9 cellular contexts compared by ENCODE assay signal in genomic region chr12:96578526-96579125, GRCh38.
A peak's percentile ranks its signal among the peaks of the same experiment; 100 is the strongest.
DNase-seq lines count a peak whose midpoint lies in the region; ATAC-seq, FAIRE-seq and TF ChIP-seq lines count a peak whose summit lies in the region.
"Had no signal": no experiment of that assay in that cellular context is flagged by ENCODE, and none has a peak within 500 bp of the region (broad histone marks: within the 10 kb centered on the region; RNA-seq: fewer than 3 reads in every experiment).

No MANE protein-coding gene starts in this region.

- no peak for DNase-seq in BE2C
- peak; percentile 80 for DNase-seq in NCI-H1105 treated with DMSO at 0.1 percent for 48 hours (lab: John Stamatoyannopoulos, UW)
- peak; percentile 57 for DNase-seq in SK-N-MC (ENCODE audit: low read depth, low spot score)
- peak; percentile 71 for DNase-seq in fibroblast of mammary gland (ENCODE audit: low read depth)
- no peak for DNase-seq in pancreas
- no peak for DNase-seq in UCSD-AML1 (lab: John Stamatoyannopoulos, UW; ENCODE audit: unreplicated experiment)

- no peak overlapping the region for H3K4me3 ChIP-seq in BE2C (ENCODE audit: low read depth, low read length)
- no peak overlapping the region for H3K4me3 ChIP-seq in SK-N-MC
- H3K4me3 ChIP-seq in fibroblast of mammary gland (ENCODE audit: control insufficient read depth, low read depth, low read length): no peak overlapping the region
- H3K4me3 ChIP-seq in pancreas: no peak overlapping the region
- H3K4me3 ChIP-seq: SJSA1 had no signal

- H3K9me3 ChIP-seq in BE2C (no peaks in the 10 kb centered on the region), SK-N-MC (ENCODE audit: low read depth, low read length) (no peaks in the 10 kb centered on the region), pancreas (no peaks in the 10 kb centered on the region)
- H3K9me3 ChIP-seq: SJSA1 had no signal

- peak overlapping the region; percentile 68 for H3K9ac ChIP-seq in SK-N-MC (ENCODE audit: insufficient read length)

- H3K27ac ChIP-seq in SK-N-MC (peak overlapping the region; percentile 67), pancreas (no peak overlapping the region)
- H3K27ac ChIP-seq: SJSA1 had no signal

- H3K4me1 ChIP-seq in BE2C (no peaks in the 10 kb centered on the region), pancreas (no peaks in the 10 kb centered on the region)
- H3K4me1 ChIP-seq: SJSA1 had no signal

- TF ChIP-seq CTCF in BE2C (IDR thresholded peaks at IDR 0.05; ENCODE audit: low read depth, low read length) (peak; percentile 63), fibroblast of mammary gland (conservative IDR thresholded peaks at IDR 0.05; ENCODE audit: control insufficient read depth, insufficient read depth, low read depth, low read length) (peak; percentile 66), pancreas (IDR thresholded peaks at IDR 0.05) (peak in 3 of 4 donors; percentile 29 to 45 (median 41))

- WGBS in pancreas, 2 donors: 1 to 3% methylated on average over 3 of the region's 3 CpGs

- intact Hi-C loops in pancreas (cut with DNase I): no loop called here

- H3K36me3 ChIP-seq in BE2C (no peaks in the 10 kb centered on the region), SK-N-MC (ENCODE audit: insufficient read depth, low read length) (no peaks in the 10 kb centered on the region), pancreas (no peaks in the 10 kb centered on the region)
- H3K36me3 ChIP-seq: SJSA1 had no signal

- H3K27me3 ChIP-seq in BE2C (no peaks in the 10 kb centered on the region; the same call in 1 of the 2 replicates), pancreas (peaks cover 0 to 3% (median 0%) of the 10 kb centered on the region in 4 donors)
- H3K27me3 ChIP-seq: SJSA1 had no signal

- ATAC-seq in GM18511 (IDR thresholded peaks at IDR 0.05; ENCODE audit: unreplicated experiment) (peak; percentile 95), HG02884 (IDR thresholded peaks at IDR 0.05; ENCODE audit: unreplicated experiment) (peak; percentile 95), pancreas (peak in 3 of 4 donors; percentile 78 to 83 (median 81))

- FAIRE-seq in pancreas (lab: Jason Lieb, UNC): peak; percentile 92

Comparison
In these comparisons a context has a peak if more than half of its experiments do, and no peak if none do; other contexts are left out.
1. DNase-seq: peak in NCI-H1105 treated with DMSO at 0.1 percent for 48 hours (single experiment), SK-N-MC (single experiment) and fibroblast of mammary gland (single experiment); none in BE2C (single experiment), pancreas (0 of 6) and UCSD-AML1 (single experiment).
2. Peak in every context shown above with its lines, with median percentiles within 50 percentile points of each other: CTCF ChIP-seq and ATAC-seq.